In the genomic region with DNA sequence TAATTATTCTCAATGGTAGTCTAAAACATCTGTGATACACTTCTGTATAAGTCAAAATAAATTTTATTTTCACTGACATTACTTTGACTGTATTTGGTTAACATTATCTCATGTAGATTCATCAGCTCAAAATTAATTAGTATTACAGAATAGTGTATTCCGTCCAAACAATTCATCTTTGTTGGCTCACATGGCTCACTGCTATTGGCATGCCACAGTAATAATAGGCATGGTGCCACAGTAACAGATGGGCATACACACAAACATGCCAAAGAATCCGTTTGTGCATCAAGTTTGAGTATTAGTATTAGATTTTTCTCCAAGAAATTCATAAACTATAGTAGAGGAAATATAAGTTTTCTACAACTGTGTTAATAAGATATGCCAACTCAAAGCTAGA, we compare ENCODE assay signal across 15 cellular contexts.
A peak's percentile ranks its signal among the peaks of the same experiment; 100 is the strongest.
DNase-seq lines count a peak whose midpoint lies in the region; ATAC-seq lines count a peak whose summit lies in the region.
"Had no signal": no experiment of that assay in that cellular context is flagged by ENCODE, and none has a peak within 500 bp of the region (broad histone marks: within the 10 kb centered on the region; RNA-seq: fewer than 3 reads in every experiment).

No MANE protein-coding gene starts in this region.

- DNase-seq in DMS 273 treated with DMSO at 0.1 percent for 48 hours (lab: John Stamatoyannopoulos, UW) (peak; percentile 71), NCI-H446 (lab: John Stamatoyannopoulos, UW) (peak; percentile 72 to 90), fibroblast of gingiva (ENCODE audit: low read depth) (peak; percentile 40), pons (ENCODE audit: low spot score) (peak; percentile 85), SHP77 treated with DMSO at 0.1 percent for 48 hours (lab: John Stamatoyannopoulos, UW) (no peak)
- DNase-seq in stimulated activated CD4-positive, alpha-beta T cell treated with anti-CD3 and anti-CD28 coated beads, Interleukin-12 subunit alpha, Interleukin-12 subunit beta, amount 100 ng/mL, for 4 hours, result no peak
- DNase-seq: DMS153, H7, NCI-H1105, NCI-H187, NCI-H748 treated with DMSO at 0.1 percent for 48 hours, RPMI8226 had no signal

- ATAC-seq in GM21381 (IDR thresholded peaks at IDR 0.05; ENCODE audit: unreplicated experiment), result no peak
- ATAC-seq in GM19035 (IDR thresholded peaks at IDR 0.05; ENCODE audit: unreplicated experiment), result no peak
- ATAC-seq: A549 had no signal

Comparison
In these comparisons a context has a peak if more than half of its experiments do, and no peak if none do; other contexts are left out.
1. DNase-seq: peak in DMS 273 treated with DMSO at 0.1 percent for 48 hours (single experiment), NCI-H446 (2 of 2), fibroblast of gingiva (single experiment) and pons (single experiment); none in stimulated activated CD4-positive, alpha-beta T cell treated with anti-CD3 and anti-CD28 coated beads, Interleukin-12 subunit alpha, Interleukin-12 subunit beta, amount 100 ng/mL, for 4 hours (single experiment) and SHP77 treated with DMSO at 0.1 percent for 48 hours (single experiment).